Comparison of ENCODE assay signal across 18 cellular contexts in the genomic region with DNA sequence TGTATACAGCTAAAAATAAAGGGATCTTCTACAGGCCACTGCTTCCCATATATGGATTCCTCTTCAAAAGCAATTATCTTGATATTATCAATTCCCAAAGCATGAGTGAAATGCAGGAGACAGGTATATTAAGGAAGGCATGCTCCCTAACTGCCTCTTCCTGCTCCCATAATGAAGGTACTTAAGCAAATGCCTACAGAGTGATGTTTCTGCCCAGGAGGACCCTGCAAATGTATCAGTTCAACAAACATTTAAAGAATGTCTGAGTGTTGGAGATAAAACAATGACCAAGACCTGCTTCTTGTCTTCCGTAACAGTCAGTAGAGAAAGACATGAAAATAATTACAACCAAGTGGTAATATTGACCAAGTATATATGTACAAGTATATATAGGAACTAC. TPM values are rescaled to one million over a fixed set of nuclear protein-coding genes. Genes with fewer than 3 reads are reported as not detected.
DNase-seq lines count a peak whose midpoint lies in the region; ATAC-seq and TF ChIP-seq lines count a peak whose summit lies in the region.
"Had no signal": no experiment of that assay in that cellular context is flagged by ENCODE, and none has a peak within 500 bp of the region (broad histone marks: within the 10 kb centered on the region; RNA-seq: fewer than 3 reads in every experiment).

No MANE protein-coding gene starts in this region.

- CTCF ChIA-PET in activated CD8-positive, alpha-beta T cell treated with anti-CD3 and anti-CD28 coated beads for 36 hours (lab: Charles Lee) = interaction anchor here (0.9 to 9.6 kb wide), 2 partner anchors 16 to 24 kb away, joined by 4 to 82 read pairs; no protein-coding TSS in a partner anchor
- CTCF ChIA-PET in activated CD8-positive, alpha-beta T cell treated with anti-CD3 and anti-CD28 coated beads, Interleukin-2, amount 10 ng/mL, durations not matched to agents 7 days and 5 days (lab: Charles Lee) = interaction anchor here (1.2 to 9.8 kb wide), 5 partner anchors 18 to 366 kb away, joined by 3 to 135 read pairs (median 6); no protein-coding TSS in a partner anchor

- no peaks in the 10 kb centered on the region for H3K27me3 Mint-ChIP-seq in activated CD8-positive, alpha-beta T cell treated with anti-CD3 and anti-CD28 coated beads for 36 hours
- H3K27me3 Mint-ChIP-seq in activated CD8-positive, alpha-beta T cell treated with anti-CD3 and anti-CD28 coated beads, Interleukin-2, amount 10 ng/mL, durations not matched to agents 7 days and 5 days (ENCODE audit: low read depth) = no peaks in the 10 kb centered on the region

- H3K27ac Mint-ChIP-seq in activated CD8-positive, alpha-beta T cell treated with anti-CD3 and anti-CD28 coated beads for 36 hours = peak overlapping the region; percentile 17
- H3K27ac Mint-ChIP-seq in activated CD8-positive, alpha-beta T cell treated with anti-CD3 and anti-CD28 coated beads, Interleukin-2, amount 10 ng/mL, durations not matched to agents 7 days and 5 days = no peak overlapping the region
- peak overlapping the region; percentile 50 for H3K27ac Mint-ChIP-seq in stimulated activated effector memory CD8-positive, alpha-beta T cell treated with anti-CD3 and anti-CD28 coated beads, Interleukin-12 subunit alpha, Interleukin-12 subunit beta, amount 100 ng/mL, for 72 hours

- intact Hi-C loops in activated CD8-positive, alpha-beta T cell treated with anti-CD3 and anti-CD28 coated beads for 36 hours (cut with micrococcal nuclease) = no loop called here

- H3K36me3 Mint-ChIP-seq in activated CD8-positive, alpha-beta T cell treated with anti-CD3 and anti-CD28 coated beads for 36 hours (ENCODE audit: low read depth) = peaks cover 18% of the 10 kb centered on the region
- peaks cover 29% of the 10 kb centered on the region for H3K36me3 Mint-ChIP-seq in activated CD8-positive, alpha-beta T cell treated with anti-CD3 and anti-CD28 coated beads, Interleukin-2, amount 10 ng/mL, durations not matched to agents 7 days and 5 days (ENCODE audit: low read depth)
- H3K36me3 Mint-ChIP-seq in stimulated activated effector memory CD8-positive, alpha-beta T cell treated with anti-CD3 and anti-CD28 coated beads, Interleukin-12 subunit alpha, Interleukin-12 subunit beta, amount 100 ng/mL, for 72 hours = peaks cover 21% of the 10 kb centered on the region

- TF ChIP-seq CTCF in activated CD8-positive, alpha-beta T cell treated with anti-CD3 and anti-CD28 coated beads for 36 hours (IDR thresholded peaks at IDR 0.05) = no peak

- peaks cover 61% of the 10 kb centered on the region for H3K4me1 Mint-ChIP-seq in activated CD8-positive, alpha-beta T cell treated with anti-CD3 and anti-CD28 coated beads for 36 hours (ENCODE audit: low read depth)
- peaks cover 56% of the 10 kb centered on the region for H3K4me1 Mint-ChIP-seq in activated CD8-positive, alpha-beta T cell treated with anti-CD3 and anti-CD28 coated beads, Interleukin-2, amount 10 ng/mL, durations not matched to agents 7 days and 5 days (ENCODE audit: low read depth)
- peaks cover 67% of the 10 kb centered on the region for H3K4me1 Mint-ChIP-seq in stimulated activated effector memory CD8-positive, alpha-beta T cell treated with anti-CD3 and anti-CD28 coated beads, Interleukin-12 subunit alpha, Interleukin-12 subunit beta, amount 100 ng/mL, for 72 hours

- no peak for DNase-seq in activated CD8-positive, alpha-beta T cell treated with anti-CD3 and anti-CD28 coated beads for 36 hours
- DNase-seq in activated CD8-positive, alpha-beta T cell treated with anti-CD3 and anti-CD28 coated beads, Interleukin-2, amount 10 ng/mL, durations not matched to agents 7 days and 5 days = no peak
- DNase-seq in iris pigment epithelial cell (ENCODE audit: low read depth) = peak; percentile 48
- DNase-seq in stimulated activated effector memory CD8-positive, alpha-beta T cell treated with anti-CD3 and anti-CD28 coated beads, Interleukin-12 subunit alpha, Interleukin-12 subunit beta, amount 100 ng/mL, for 72 hours (ENCODE audit: low spot score in 2 of 2) = no peak
- no peak for DNase-seq in activated CD4-positive, CD25-positive, alpha-beta regulatory T cell treated with anti-CD3 and anti-CD28 coated beads, Interleukin-2, amount 50 U/mL, for 72 hours
- no peak for DNase-seq in NOMO-1 (lab: John Stamatoyannopoulos, UW; ENCODE audit: unreplicated experiment in 2 of 2)
- DNase-seq: activated CD8-positive, alpha-beta memory T cell treated with anti-CD3 and anti-CD28 coated beads, Interleukin-2, amount 50 U/mL, for 48 hours; amniotic stem cell; kidney; NCI-H1694 treated with DMSO at 0.1 percent for 48 hours; NCI-H774; SHP77; small intestine had no signal

- no peak overlapping the region for H3K4me3 Mint-ChIP-seq in activated CD8-positive, alpha-beta T cell treated with anti-CD3 and anti-CD28 coated beads for 36 hours
- no peak overlapping the region for H3K4me3 Mint-ChIP-seq in activated CD8-positive, alpha-beta T cell treated with anti-CD3 and anti-CD28 coated beads, Interleukin-2, amount 10 ng/mL, durations not matched to agents 7 days and 5 days
- H3K4me3 Mint-ChIP-seq in stimulated activated effector memory CD8-positive, alpha-beta T cell treated with anti-CD3 and anti-CD28 coated beads, Interleukin-12 subunit alpha, Interleukin-12 subunit beta, amount 100 ng/mL, for 72 hours = no peak overlapping the region

- no peak for ATAC-seq in activated CD8-positive, alpha-beta T cell treated with anti-CD3 and anti-CD28 coated beads for 36 hours
- ATAC-seq in activated CD8-positive, alpha-beta T cell treated with anti-CD3 and anti-CD28 coated beads, Interleukin-2, amount 10 ng/mL, durations not matched to agents 7 days and 5 days = no peak
- ATAC-seq in SK-N-SH treated with all-trans-retinoic acid at 6 μM for 48 hours = no peak
- ATAC-seq in stimulated activated effector memory CD8-positive, alpha-beta T cell treated with anti-CD3 and anti-CD28 coated beads, Interleukin-12 subunit alpha, Interleukin-12 subunit beta, amount 100 ng/mL, for 72 hours = no peak
- ATAC-seq in HG02642 (IDR thresholded peaks at IDR 0.05; ENCODE audit: poor library complexity, unreplicated experiment) = no peak
- ATAC-seq: foreskin keratinocyte, K562 had no signal

- POLR2A ChIA-PET in activated CD8-positive, alpha-beta T cell treated with anti-CD3 and anti-CD28 coated beads for 36 hours (lab: Charles Lee) = interaction anchor here (1.1 kb wide), 1 partner anchor 12 kb away, joined by 3 read pairs; no protein-coding TSS in a partner anchor
- POLR2A ChIA-PET in activated CD8-positive, alpha-beta T cell treated with anti-CD3 and anti-CD28 coated beads, Interleukin-2, amount 10 ng/mL, durations not matched to agents 7 days and 5 days (lab: Charles Lee) = interaction anchor here (0.8 to 1.2 kb wide), 2 partner anchors 24 to 50 kb away, joined by 3 to 4 read pairs; no protein-coding TSS in a partner anchor

- H3K9me3 Mint-ChIP-seq in activated CD8-positive, alpha-beta T cell treated with anti-CD3 and anti-CD28 coated beads for 36 hours = no peaks in the 10 kb centered on the region
- no peaks in the 10 kb centered on the region for H3K9me3 Mint-ChIP-seq in activated CD8-positive, alpha-beta T cell treated with anti-CD3 and anti-CD28 coated beads, Interleukin-2, amount 10 ng/mL, durations not matched to agents 7 days and 5 days (ENCODE audit: insufficient read depth)
- H3K9me3 Mint-ChIP-seq in stimulated activated effector memory CD8-positive, alpha-beta T cell treated with anti-CD3 and anti-CD28 coated beads, Interleukin-12 subunit alpha, Interleukin-12 subunit beta, amount 100 ng/mL, for 72 hours = no peaks in the 10 kb centered on the region

TF ChIP-seq in SK-N-SH treated with all-trans-retinoic acid at 6 μM for 48 hours, 23 proteins besides CTCF, POLR2A, EP300 and RAD21:
- TF ChIP-seq SNAI2 (CRISPR knock-in tag; IDR thresholded peaks at IDR 0.05) (no peak), ISL1 (CRISPR knock-in tag; IDR thresholded peaks at IDR 0.05) (peak; percentile 40)
TF ChIP-seq in SK-N-SH treated with all-trans-retinoic acid at 6 μM for 48 hours: peak in this region for 1.

RNA-seq across cellular contexts. Expression of gene UBE2J1, which starts 4.2 kb away (rescaled TPM):
- total RNA-seq in activated CD8-positive, alpha-beta T cell treated with anti-CD3 and anti-CD28 coated beads for 36 hours = 10 to 100 TPM; 23.2 to 24.6 TPM
- 10 to 100 TPM; 30.1 to 30.3 TPM for total RNA-seq in activated CD8-positive, alpha-beta T cell treated with anti-CD3 and anti-CD28 coated beads, Interleukin-2, amount 10 ng/mL, durations not matched to agents 7 days and 5 days

RNA-seq across cellular contexts. Expression of gene GABRR2, which starts 33.3 kb away (rescaled TPM):
- under 1 TPM; 0.20 to 0.40 TPM for total RNA-seq in activated CD8-positive, alpha-beta T cell treated with anti-CD3 and anti-CD28 coated beads for 36 hours
- under 1 TPM; 0.18 to 0.42 TPM for total RNA-seq in activated CD8-positive, alpha-beta T cell treated with anti-CD3 and anti-CD28 coated beads, Interleukin-2, amount 10 ng/mL, durations not matched to agents 7 days and 5 days
- total RNA-seq: A172, foreskin keratinocyte, K562 had no signal
